In the genomic region with DNA sequence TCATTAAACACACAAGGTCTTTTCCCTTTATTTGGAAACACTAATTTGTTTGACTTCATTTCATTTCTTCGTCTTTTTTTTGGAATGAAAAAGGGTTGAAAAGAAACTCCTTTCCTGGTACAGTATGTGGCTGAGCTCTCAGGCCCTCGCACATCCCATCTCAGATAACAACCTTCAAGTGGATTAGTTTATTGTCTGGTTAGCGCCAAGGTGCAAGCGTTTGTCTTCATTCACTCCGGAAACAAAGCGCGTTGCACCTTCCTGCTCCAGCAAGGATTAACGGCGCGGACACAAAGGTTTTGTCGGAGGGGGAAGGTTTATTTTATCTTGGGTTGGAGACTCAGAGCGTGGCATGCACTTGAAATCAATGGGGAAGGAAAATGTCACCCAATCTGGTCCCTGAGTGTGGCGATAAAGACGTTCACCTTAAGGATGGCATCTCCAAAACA, we compare ENCODE assay signal across 22 cellular contexts. TPM values are rescaled to one million over a fixed set of nuclear protein-coding genes. Genes with fewer than 3 reads are reported as not detected.
DNase-seq lines count a peak whose midpoint lies in the region; FAIRE-seq and TF ChIP-seq lines count a peak whose summit lies in the region.
"Had no signal": no experiment of that assay in that cellular context is flagged by ENCODE, and none has a peak within 500 bp of the region (broad histone marks: within the 10 kb centered on the region; RNA-seq: fewer than 3 reads in every experiment).

No MANE protein-coding gene starts in this region.

- H3K4me2 ChIP-seq in osteoblast (ENCODE audit: insufficient read depth, low read length) (no peak overlapping the region), neuronal stem cell (ENCODE audit: insufficient read depth, low read length, poor library complexity, severe bottlenecking) (no peak overlapping the region)

- no peak overlapping the region for H2BK120ac ChIP-seq in neuronal stem cell (ENCODE audit: low read depth, low read length)

- no peak overlapping the region for H2AK5ac ChIP-seq in neuronal stem cell (ENCODE audit: low read depth, low read length)

- CTCF ChIA-PET in activated CD4-positive, alpha-beta memory T cell treated with anti-CD3 and anti-CD28 coated beads, Interleukin-2, amount 10 ng/mL, durations not matched to agents 7 days and 5 days (lab: Charles Lee), result interaction anchor here (1.0 to 2.2 kb wide), 2 partner anchors 12 to 14 kb away, joined by 4 to 6 read pairs; no protein-coding TSS in a partner anchor
- CTCF ChIA-PET in activated CD4-positive, alpha-beta memory T cell treated with anti-CD3 and anti-CD28 coated beads for 36 hours (lab: Charles Lee), result interaction anchor here (1.0 to 2.9 kb wide), 6 partner anchors 10 to 283 kb away, joined by 3 to 12 read pairs (median 6); no protein-coding TSS in a partner anchor
- CTCF ChIA-PET in HEK293T (lab: Yijun Ruan, JAX), result interaction anchor here (0.8 to 1.1 kb wide), 2 partner anchors 284 to 659 kb away, joined by 3 to 5 read pairs; no protein-coding TSS in a partner anchor

- no peak for TF ChIP-seq POLR2A in H54 (IDR thresholded peaks at IDR 0.05; ENCODE audit: low read depth, low read length)

- no peaks in the 10 kb centered on the region for H3K79me2 ChIP-seq in osteoblast (ENCODE audit: insufficient read depth, low read length)

- H3K27me3 ChIP-seq in osteoblast (ENCODE audit: insufficient read depth, low read length) (peaks cover 92% of the 10 kb centered on the region), neuronal stem cell (ENCODE audit: control insufficient read depth in 3 of 3, insufficient read depth in 3 of 3, low read depth in 1 of 3, low read length in 3 of 3) (peaks cover 80 to 98% (median 96%) of the 10 kb centered on the region in 3 experiments)

- H3K23ac ChIP-seq in neuronal stem cell (ENCODE audit: low read depth, low read length, poor library complexity), result no peak overlapping the region

- no peaks in the 10 kb centered on the region for H3K9me3 ChIP-seq in osteoblast (ENCODE audit: low read depth, low read length)
- H3K9me3 ChIP-seq in neuronal stem cell (replicated peaks in 1 of 2; ENCODE audit: control insufficient read depth in 2 of 2, insufficient read depth in 1 of 2, low read depth in 1 of 2, low read length in 2 of 2), result peaks cover 0 to 3% of the 10 kb centered on the region in 2 donors
- H3K9me3 ChIP-seq: prostate gland had no signal

- no peak overlapping the region for H3K27ac ChIP-seq in osteoblast (ENCODE audit: low read depth, low read length)
- no peak overlapping the region for H3K27ac ChIP-seq in neuronal stem cell (replicated peaks; ENCODE audit: low read length)
- H3K27ac ChIP-seq: prostate gland had no signal

- H3K9me3 Mint-ChIP-seq in activated CD4-positive, alpha-beta memory T cell treated with anti-CD3 and anti-CD28 coated beads, Interleukin-2, amount 10 ng/mL, durations not matched to agents 7 days and 5 days, result no peaks in the 10 kb centered on the region
- no peaks in the 10 kb centered on the region for H3K9me3 Mint-ChIP-seq in activated CD4-positive, alpha-beta memory T cell treated with anti-CD3 and anti-CD28 coated beads for 36 hours
- H3K9me3 Mint-ChIP-seq in IgD-negative memory B cell, result no peaks in the 10 kb centered on the region
- no peaks in the 10 kb centered on the region for H3K9me3 Mint-ChIP-seq in activated T-helper 1 cell treated with anti-CD3 and anti-CD28 coated beads, Interleukin-12 subunit alpha, Interleukin-12 subunit beta, Interleukin-2, Interleukin-4 antibody, amounts not matched to agents 30 ng/mL and 10 ng/mL and 1 ng/mL, durations not matched to agents 14 hours and 24 hours and 36 hours
- H3K9me3 Mint-ChIP-seq: activated naive CD8-positive, alpha-beta T cell treated with anti-CD3 and anti-CD28 coated beads, Interleukin-2, amount 10 ng/mL, durations not matched to agents 7 days and 5 days; activated T-helper 17 cell treated with anti-CD3 and anti-CD28 coated beads, Interleukin-2, amount 50 U/mL, for 72 hours had no signal

- no peaks in the 10 kb centered on the region for H4K20me1 ChIP-seq in osteoblast (ENCODE audit: insufficient read depth, low read length)

- H2AFZ ChIP-seq in osteoblast (ENCODE audit: low read length), result no peak overlapping the region
- no peak overlapping the region for H2AFZ ChIP-seq in neuronal stem cell (ENCODE audit: low read length)

- POLR2A ChIA-PET in activated CD4-positive, alpha-beta memory T cell treated with anti-CD3 and anti-CD28 coated beads, Interleukin-2, amount 10 ng/mL, durations not matched to agents 7 days and 5 days (lab: Charles Lee), result no interaction called here
- POLR2A ChIA-PET in activated CD4-positive, alpha-beta memory T cell treated with anti-CD3 and anti-CD28 coated beads for 36 hours (lab: Charles Lee), result no interaction called here
- POLR2A ChIA-PET in HEK293T (lab: Yijun Ruan, JAX), result interaction anchor here (1.3 kb wide), 1 partner anchor 14 kb away, joined by 3 read pairs; no protein-coding TSS in a partner anchor

- H3K4me3 ChIP-seq in osteoblast (ENCODE audit: insufficient read depth, low read length), result no peak overlapping the region
- no peak overlapping the region for H3K4me3 ChIP-seq in neuronal stem cell (ENCODE audit: low read length in 2 of 2)
- H3K4me3 ChIP-seq: prostate gland had no signal

- H3K36me3 Mint-ChIP-seq in activated CD4-positive, alpha-beta memory T cell treated with anti-CD3 and anti-CD28 coated beads, Interleukin-2, amount 10 ng/mL, durations not matched to agents 7 days and 5 days (ENCODE audit: low read depth), result peaks cover 11% of the 10 kb centered on the region
- H3K36me3 Mint-ChIP-seq in activated CD4-positive, alpha-beta memory T cell treated with anti-CD3 and anti-CD28 coated beads for 36 hours, result no peaks in the 10 kb centered on the region
- no peaks in the 10 kb centered on the region for H3K36me3 Mint-ChIP-seq in IgD-negative memory B cell
- peaks cover 3% of the 10 kb centered on the region for H3K36me3 Mint-ChIP-seq in activated T-helper 1 cell treated with anti-CD3 and anti-CD28 coated beads, Interleukin-12 subunit alpha, Interleukin-12 subunit beta, Interleukin-2, Interleukin-4 antibody, amounts not matched to agents 30 ng/mL and 10 ng/mL and 1 ng/mL, durations not matched to agents 14 hours and 24 hours and 36 hours (ENCODE audit: low read depth)
- H3K36me3 Mint-ChIP-seq: CD4-positive, CD25-positive, alpha-beta regulatory T cell had no signal

- no peak overlapping the region for H3K18ac ChIP-seq in neuronal stem cell (ENCODE audit: low read length)

- H3K4me1 Mint-ChIP-seq in activated CD4-positive, alpha-beta memory T cell treated with anti-CD3 and anti-CD28 coated beads, Interleukin-2, amount 10 ng/mL, durations not matched to agents 7 days and 5 days, result peaks cover 15% of the 10 kb centered on the region
- peaks cover 39% of the 10 kb centered on the region for H3K4me1 Mint-ChIP-seq in activated CD4-positive, alpha-beta memory T cell treated with anti-CD3 and anti-CD28 coated beads for 36 hours (ENCODE audit: low read depth)
- H3K4me1 Mint-ChIP-seq in IgD-negative memory B cell, result peaks cover 0 to 3% (median 1%) of the 10 kb centered on the region in 3 donors
- H3K4me1 Mint-ChIP-seq in activated T-helper 1 cell treated with anti-CD3 and anti-CD28 coated beads, Interleukin-12 subunit alpha, Interleukin-12 subunit beta, Interleukin-2, Interleukin-4 antibody, amounts not matched to agents 30 ng/mL and 10 ng/mL and 1 ng/mL, durations not matched to agents 14 hours and 24 hours and 36 hours (ENCODE audit: low read depth), result peaks cover 5% of the 10 kb centered on the region
- H3K4me1 Mint-ChIP-seq: activated T-helper 17 cell treated with anti-CD3 and anti-CD28 coated beads, Interleukin-2, amount 50 U/mL, for 72 hours had no signal

- no peak for DNase-seq in activated CD4-positive, alpha-beta memory T cell treated with anti-CD3 and anti-CD28 coated beads, Interleukin-2, amount 10 ng/mL, durations not matched to agents 7 days and 5 days
- DNase-seq in activated CD4-positive, alpha-beta memory T cell treated with anti-CD3 and anti-CD28 coated beads for 36 hours, result no peak
- no peak for DNase-seq in activated T-helper 1 cell treated with anti-CD3 and anti-CD28 coated beads, Interleukin-12 subunit alpha, Interleukin-12 subunit beta, Interleukin-2, Interleukin-4 antibody, amounts not matched to agents 30 ng/mL and 10 ng/mL and 1 ng/mL, durations not matched to agents 14 hours and 24 hours and 36 hours (ENCODE audit: low spot score)
- DNase-seq in osteoblast (ENCODE audit: insufficient read length, low spot score, missing footprints) (peak; percentile 81), H54 (ENCODE audit: insufficient read length, low spot score) (no peak), neuronal stem cell (ENCODE audit: low spot score) (no peak), HEK293T (ENCODE audit: extremely low spot score) (no peak)
- DNase-seq: activated naive CD8-positive, alpha-beta T cell treated with anti-CD3 and anti-CD28 coated beads, Interleukin-2, amount 10 ng/mL, durations not matched to agents 7 days and 5 days; CD4-positive, CD25-positive, alpha-beta regulatory T cell; KG1; MM.1S; NCI-H1694 treated with DMSO at 0.1 percent for 48 hours; NCI-H2227 treated with DMSO at 0.1 percent for 48 hours; SHP77 treated with DMSO at 0.1 percent for 48 hours; stimulated activated CD8-positive, alpha-beta memory T cell treated with anti-CD3 and anti-CD28 coated beads, Interleukin-4, amount 100 ng/mL, for 48 hours; trophoblast cell had no signal

- no peak overlapping the region for H2BK12ac ChIP-seq in neuronal stem cell (ENCODE audit: low read length)

- H3K4ac ChIP-seq in neuronal stem cell (ENCODE audit: low read length), result no peak overlapping the region

- no peaks in the 10 kb centered on the region for H3K36me3 ChIP-seq in osteoblast (ENCODE audit: insufficient read depth, low read length)
- no peaks in the 10 kb centered on the region for H3K36me3 ChIP-seq in neuronal stem cell (replicated peaks in 1 of 2; ENCODE audit: control insufficient read depth in 2 of 2, insufficient read depth in 2 of 2, low read length in 2 of 2)
- H3K36me3 ChIP-seq: prostate gland had no signal

- no peaks in the 10 kb centered on the region for H3K4me1 ChIP-seq in osteoblast (ENCODE audit: insufficient read depth, low read length)
- peaks cover 15 to 16% of the 10 kb centered on the region in 2 donors for H3K4me1 ChIP-seq in neuronal stem cell (ENCODE audit: control insufficient read depth in 2 of 2, insufficient read depth in 1 of 2, low read depth in 1 of 2, low read length in 2 of 2)

- TF ChIP-seq CTCF in osteoblast (IDR thresholded peaks at IDR 0.05; ENCODE audit: extremely low read depth, low read depth, low read length), result no peak

- H3K4me3 Mint-ChIP-seq in activated CD4-positive, alpha-beta memory T cell treated with anti-CD3 and anti-CD28 coated beads, Interleukin-2, amount 10 ng/mL, durations not matched to agents 7 days and 5 days, result no peak overlapping the region
- H3K4me3 Mint-ChIP-seq in activated CD4-positive, alpha-beta memory T cell treated with anti-CD3 and anti-CD28 coated beads for 36 hours, result no peak overlapping the region
- H3K4me3 Mint-ChIP-seq in IgD-negative memory B cell, result no peak overlapping the region
- H3K4me3 Mint-ChIP-seq in activated T-helper 1 cell treated with anti-CD3 and anti-CD28 coated beads, Interleukin-12 subunit alpha, Interleukin-12 subunit beta, Interleukin-2, Interleukin-4 antibody, amounts not matched to agents 30 ng/mL and 10 ng/mL and 1 ng/mL, durations not matched to agents 14 hours and 24 hours and 36 hours, result no peak overlapping the region
- H3K4me3 Mint-ChIP-seq: activated naive CD8-positive, alpha-beta T cell treated with anti-CD3 and anti-CD28 coated beads, Interleukin-2, amount 10 ng/mL, durations not matched to agents 7 days and 5 days; activated T-helper 17 cell treated with anti-CD3 and anti-CD28 coated beads, Interleukin-2, amount 50 U/mL, for 72 hours had no signal

- H3K27ac Mint-ChIP-seq in activated CD4-positive, alpha-beta memory T cell treated with anti-CD3 and anti-CD28 coated beads, Interleukin-2, amount 10 ng/mL, durations not matched to agents 7 days and 5 days, result peak overlapping the region; percentile 31
- H3K27ac Mint-ChIP-seq in activated CD4-positive, alpha-beta memory T cell treated with anti-CD3 and anti-CD28 coated beads for 36 hours, result no peak overlapping the region
- H3K27ac Mint-ChIP-seq in IgD-negative memory B cell, result peak overlapping the region in 2 of 3 donors; percentile 18 to 46
- H3K27ac Mint-ChIP-seq in activated T-helper 1 cell treated with anti-CD3 and anti-CD28 coated beads, Interleukin-12 subunit alpha, Interleukin-12 subunit beta, Interleukin-2, Interleukin-4 antibody, amounts not matched to agents 30 ng/mL and 10 ng/mL and 1 ng/mL, durations not matched to agents 14 hours and 24 hours and 36 hours, result peak overlapping the region; percentile 80
- H3K27ac Mint-ChIP-seq: activated T-helper 17 cell treated with anti-CD3 and anti-CD28 coated beads, Interleukin-2, amount 50 U/mL, for 72 hours had no signal

- intact Hi-C loops in activated CD4-positive, alpha-beta memory T cell treated with anti-CD3 and anti-CD28 coated beads for 36 hours (cut with micrococcal nuclease), result no loop called here
- intact Hi-C loops in activated T-helper 1 cell treated with anti-CD3 and anti-CD28 coated beads, Interleukin-12 subunit alpha, Interleukin-12 subunit beta, Interleukin-2, Interleukin-4 antibody, amounts not matched to agents 30 ng/mL and 10 ng/mL and 1 ng/mL, durations not matched to agents 14 hours and 24 hours and 36 hours (cut with micrococcal nuclease), result no loop called here

- no peaks in the 10 kb centered on the region for H3K79me1 ChIP-seq in neuronal stem cell (ENCODE audit: low read depth, low read length)

- H3K14ac ChIP-seq in neuronal stem cell (ENCODE audit: low read length), result no peak overlapping the region

- no peak for FAIRE-seq in H54 (lab: Jason Lieb, UNC)
- FAIRE-seq: G401.6 had no signal

- H2BK15ac ChIP-seq in neuronal stem cell (ENCODE audit: low read length), result no peak overlapping the region

- H4K8ac ChIP-seq in neuronal stem cell (ENCODE audit: low read depth, low read length), result no peak overlapping the region

- WGBS in neuronal stem cell (ENCODE audit: extremely low coverage in 2 of 2, insufficient read length in 2 of 2, insufficient replicate concordance in 1 of 2), 2 donors, result no CpG with 5 or more reads among the region's 14 CpGs

- H2BK5ac ChIP-seq in neuronal stem cell (ENCODE audit: low read length), result no peak overlapping the region

- no peak overlapping the region for H4K91ac ChIP-seq in neuronal stem cell (ENCODE audit: low read depth, low read length, poor library complexity)

- H3K27me3 Mint-ChIP-seq in activated CD4-positive, alpha-beta memory T cell treated with anti-CD3 and anti-CD28 coated beads, Interleukin-2, amount 10 ng/mL, durations not matched to agents 7 days and 5 days, result peaks cover 80% of the 10 kb centered on the region
- H3K27me3 Mint-ChIP-seq in activated CD4-positive, alpha-beta memory T cell treated with anti-CD3 and anti-CD28 coated beads for 36 hours, result peaks cover 81% of the 10 kb centered on the region
- peaks cover 73% of the 10 kb centered on the region for H3K27me3 Mint-ChIP-seq in IgD-negative memory B cell
- H3K27me3 Mint-ChIP-seq in activated T-helper 1 cell treated with anti-CD3 and anti-CD28 coated beads, Interleukin-12 subunit alpha, Interleukin-12 subunit beta, Interleukin-2, Interleukin-4 antibody, amounts not matched to agents 30 ng/mL and 10 ng/mL and 1 ng/mL, durations not matched to agents 14 hours and 24 hours and 36 hours (ENCODE audit: insufficient read depth), result peaks cover 74% of the 10 kb centered on the region

- no peak overlapping the region for H3K9ac ChIP-seq in neuronal stem cell (ENCODE audit: low read depth, low read length, poor library complexity)

RNA-seq across cellular contexts. Expression of gene NKX2-2, which starts 5.3 kb away (rescaled TPM):
- total RNA-seq in activated CD4-positive, alpha-beta memory T cell treated with anti-CD3 and anti-CD28 coated beads, Interleukin-2, amount 10 ng/mL, durations not matched to agents 7 days and 5 days, result not detected
- total RNA-seq in activated CD4-positive, alpha-beta memory T cell treated with anti-CD3 and anti-CD28 coated beads for 36 hours, result not detected
- polyA plus RNA-seq in IgD-negative memory B cell, result not detected
- total RNA-seq in activated T-helper 1 cell treated with anti-CD3 and anti-CD28 coated beads, Interleukin-12 subunit alpha, Interleukin-12 subunit beta, Interleukin-2, Interleukin-4 antibody, amounts not matched to agents 30 ng/mL and 10 ng/mL and 1 ng/mL, durations not matched to agents 14 hours and 24 hours and 36 hours, result not detected in 2 replicates
- total RNA-seq in osteoblast, result under 0.01 TPM in 1 of 2 replicates, not detected in the other
- polyA plus RNA-seq in neuronal stem cell (2013, experiment 1 of 2), result not detected
- polyA plus RNA-seq in neuronal stem cell (2013, experiment 2 of 2), result not detected
- total RNA-seq: activated naive CD8-positive, alpha-beta T cell treated with anti-CD3 and anti-CD28 coated beads, Interleukin-2, amount 10 ng/mL, durations not matched to agents 7 days and 5 days; activated T-helper 17 cell treated with anti-CD3 and anti-CD28 coated beads, Interleukin-2, amount 50 U/mL, for 72 hours; CD4-positive, CD25-positive, alpha-beta regulatory T cell; dermis microvascular lymphatic vessel endothelial cell; lung microvascular endothelial cell had no signal
- polyA plus RNA-seq: CD4-positive, CD25-positive, alpha-beta regulatory T cell had no signal
